8 cellular contexts compared by ENCODE assay signal in the genomic region with DNA sequence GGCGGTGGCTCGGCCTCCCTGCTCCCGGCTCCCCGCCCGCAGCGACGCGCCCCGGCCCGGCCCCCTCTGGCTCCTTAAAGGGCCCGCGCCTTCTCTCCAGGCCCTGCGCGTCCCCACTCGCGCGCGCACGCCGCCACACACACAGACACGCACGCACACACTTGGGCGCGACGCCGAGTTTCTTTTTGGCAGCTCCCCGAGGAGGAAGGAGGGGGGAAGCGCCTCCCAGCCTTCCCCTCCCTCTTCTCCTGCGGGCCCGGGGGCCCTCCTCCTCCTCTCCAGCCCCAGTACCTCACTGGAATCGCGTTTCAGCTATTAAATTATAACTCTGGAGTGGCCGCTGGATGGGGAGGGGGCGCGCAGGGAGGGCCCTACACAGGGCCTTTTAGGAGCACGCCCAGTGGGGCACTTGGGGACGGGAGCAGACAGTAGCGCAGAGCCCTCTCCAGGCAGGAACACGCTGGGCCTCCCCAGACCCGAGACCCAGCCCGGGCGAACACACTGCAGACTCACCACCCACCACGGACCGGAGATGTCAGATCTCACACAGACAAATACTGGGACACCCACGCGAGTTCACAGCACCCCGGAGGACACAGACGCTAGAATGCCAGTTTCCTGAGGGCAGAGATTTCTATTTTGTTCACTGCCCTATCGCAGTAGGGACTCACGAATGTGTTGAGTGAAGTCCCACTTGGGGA. TPM values are rescaled to one million over a fixed set of nuclear protein-coding genes. Genes with fewer than 3 reads are reported as not detected.
DNase-seq lines count a peak whose midpoint lies in the region; ATAC-seq and TF ChIP-seq lines count a peak whose summit lies in the region.

No MANE protein-coding gene starts in this region.

- peak overlapping the region; percentile 66 to 76 for H3K9ac ChIP-seq in colonic mucosa (ENCODE audit: low read depth in 2 of 2, low read length in 2 of 2)

- TF ChIP-seq CTCF in colonic mucosa (IDR thresholded peaks at IDR 0.05) = no peak

- H3K27ac ChIP-seq in colonic mucosa = peak overlapping the region; percentile 69

- H3K27me3 ChIP-seq in colonic mucosa = no peaks in the 10 kb centered on the region

- no peaks in the 10 kb centered on the region for H3K9me3 Mint-ChIP-seq in activated CD4-positive, alpha-beta T cell treated with anti-CD3 and anti-CD28 coated beads, Interleukin-2, amount 10 ng/mL, durations not matched to agents 24 days and 14 days

- H3K4me3 ChIP-seq in colonic mucosa = peak overlapping the region; percentile 51

- no peaks in the 10 kb centered on the region for H3K36me3 Mint-ChIP-seq in activated CD4-positive, alpha-beta T cell treated with anti-CD3 and anti-CD28 coated beads, Interleukin-2, amount 10 ng/mL, durations not matched to agents 24 days and 14 days (ENCODE audit: low read depth)

- no peaks in the 10 kb centered on the region for H3K36me3 ChIP-seq in colonic mucosa

- H3K4me1 Mint-ChIP-seq in activated CD4-positive, alpha-beta T cell treated with anti-CD3 and anti-CD28 coated beads, Interleukin-2, amount 10 ng/mL, durations not matched to agents 24 days and 14 days = peaks cover 14% of the 10 kb centered on the region

- ATAC-seq in GM19025 (IDR thresholded peaks at IDR 0.05; ENCODE audit: low read depth, unreplicated experiment) (peak; percentile 53), HG03342 (IDR thresholded peaks at IDR 0.05; ENCODE audit: unreplicated experiment) (peak; percentile 49), left lobe of liver (peak; percentile 85)

- DNase-seq in AG08395 (ENCODE audit: low spot score) = peak; percentile 97
- peak; percentile 58 for DNase-seq in NCI-H510A treated with DMSO at 0.1 percent for 48 hours (lab: John Stamatoyannopoulos, UW)
- DNase-seq in activated CD4-positive, alpha-beta T cell treated with anti-CD3 and anti-CD28 coated beads, Interleukin-2, amount 10 ng/mL, durations not matched to agents 24 days and 14 days = peak; percentile 96
- peak; percentile 93 for DNase-seq in colonic mucosa
- DNase-seq in left lobe of liver (ENCODE audit: low spot score) = peak; percentile 93
- peak; percentile 81 to 83 for DNase-seq in stimulated activated CD4-positive, alpha-beta T cell treated with anti-CD3 and anti-CD28 coated beads, Interleukin-2, amount 100 ng/mL, for 24 hours

- intact Hi-C loops in activated CD4-positive, alpha-beta T cell treated with anti-CD3 and anti-CD28 coated beads, Interleukin-2, amount 10 ng/mL, durations not matched to agents 24 days and 14 days (cut with micrococcal nuclease) = loop anchor here (2.0 to 5.0 kb wide), 6 partner anchors 21 to 294 kb away; a partner anchor contains a TSS
- intact Hi-C loops in colonic mucosa (cut with DNase I) = loop anchor here (2.0 to 5.0 kb wide), 2 partner anchors 184 to 199 kb away; no protein-coding TSS in a partner anchor

- peaks cover 2% of the 10 kb centered on the region for H3K27me3 Mint-ChIP-seq in activated CD4-positive, alpha-beta T cell treated with anti-CD3 and anti-CD28 coated beads, Interleukin-2, amount 10 ng/mL, durations not matched to agents 24 days and 14 days

- H3K4me1 ChIP-seq in colonic mucosa = peaks cover 5% of the 10 kb centered on the region

- peak overlapping the region; percentile 76 for H3K4me3 Mint-ChIP-seq in activated CD4-positive, alpha-beta T cell treated with anti-CD3 and anti-CD28 coated beads, Interleukin-2, amount 10 ng/mL, durations not matched to agents 24 days and 14 days

- peak overlapping the region; percentile 79 for H3K27ac Mint-ChIP-seq in activated CD4-positive, alpha-beta T cell treated with anti-CD3 and anti-CD28 coated beads, Interleukin-2, amount 10 ng/mL, durations not matched to agents 24 days and 14 days

- no peaks in the 10 kb centered on the region for H3K9me3 ChIP-seq in colonic mucosa

RNA-seq across cellular contexts. Expression of a gene that starts 0.4 kb away (rescaled TPM):
- total RNA-seq in activated CD4-positive, alpha-beta T cell treated with anti-CD3 and anti-CD28 coated beads, Interleukin-2, amount 10 ng/mL, durations not matched to agents 24 days and 14 days = 125 and 128 TPM in 2 replicates
- 100 to 1,000 TPM; 137 to 148 TPM for total RNA-seq in colonic mucosa
- 58.3 TPM for total RNA-seq in left lobe of liver

Comparison
In these comparisons a context has a peak if more than half of its experiments do, and no peak if none do; other contexts are left out.
1. Peak in every context shown above with its lines: DNase-seq, ATAC-seq, H3K4me3 ChIP-seq and H3K27ac ChIP-seq.